Comparison of ENCODE assay signal across 15 cellular contexts in the genomic region with DNA sequence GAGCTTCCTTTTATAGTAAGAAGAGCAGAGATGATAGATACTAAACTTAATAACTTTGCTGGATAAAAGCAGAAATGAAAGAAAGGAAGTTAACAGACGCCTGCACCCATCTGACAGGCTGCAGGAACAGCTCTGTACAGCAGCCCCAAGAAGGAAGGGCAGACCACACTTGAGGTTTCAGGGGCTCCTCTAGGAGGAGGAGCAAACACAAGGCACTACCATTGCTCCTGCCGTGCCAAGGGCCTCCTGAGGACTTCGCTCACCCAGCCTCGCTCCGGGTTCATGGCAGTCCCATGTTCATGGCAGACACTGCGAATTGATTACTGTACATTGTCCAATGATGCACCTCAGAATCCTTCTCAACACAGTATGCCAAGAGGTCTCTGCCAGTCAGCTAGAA.
A peak's percentile ranks its signal among the peaks of the same experiment; 100 is the strongest.
DNase-seq lines count a peak whose midpoint lies in the region; ATAC-seq, FAIRE-seq and TF ChIP-seq lines count a peak whose summit lies in the region.
"Had no signal": no experiment of that assay in that cellular context is flagged by ENCODE, and none has a peak within 500 bp of the region (broad histone marks: within the 10 kb centered on the region; RNA-seq: fewer than 3 reads in every experiment).

No MANE protein-coding gene starts in this region.

- peak; percentile 44 for DNase-seq in GM12891 (ENCODE audit: insufficient read length, low spot score)
- DNase-seq in NOMO-1 treated with dmso at 0.1 percent for 144 hours (lab: John Stamatoyannopoulos, UW; ENCODE audit: unreplicated experiment) = peak; percentile 81
- no peak for DNase-seq in coronary artery (ENCODE audit: low spot score)
- no peak for DNase-seq in psoas muscle
- no peak for DNase-seq in NCI-H2227 treated with DMSO at 0.1 percent for 48 hours (lab: John Stamatoyannopoulos, UW)
- DNase-seq: activated CD4-positive, alpha-beta T cell treated with anti-CD3 and anti-CD28 coated beads for 36 hours; foreskin keratinocyte; GF-D8; H9; islet precursor cell; stimulated activated CD4-positive, alpha-beta T cell treated with anti-CD3 and anti-CD28 coated beads, Interleukin-4, amount 100 ng/mL, for 24 hours; stimulated activated naive CD4-positive, alpha-beta T cell had no signal

- no peaks in the 10 kb centered on the region for H3K36me3 ChIP-seq in psoas muscle (ENCODE audit: insufficient read depth in 1 of 2, low read depth in 1 of 2)

- whole genome bisulfite sequencing in psoas muscle, 3 donors = 65 to 73% (median 67%) methylated on average over 6 of the region's 6 CpGs

- no peaks in the 10 kb centered on the region for H3K27me3 ChIP-seq in psoas muscle (ENCODE audit: insufficient read depth in 3 of 3, low read length in 2 of 3)
- H3K27me3 ChIP-seq: foreskin keratinocyte had no signal

- H3K4me1 ChIP-seq in psoas muscle = peaks cover 48% of the 10 kb centered on the region
- H3K4me1 ChIP-seq: foreskin keratinocyte had no signal

- peak overlapping the region; percentile 51 for H3K4me3 ChIP-seq in coronary artery
- H3K4me3 ChIP-seq in psoas muscle = peak overlapping the region; percentile 51

- TF ChIP-seq CTCF in coronary artery (IDR thresholded peaks at IDR 0.05) (no peak), psoas muscle (IDR thresholded peaks at IDR 0.05) (no peak)

- ATAC-seq in psoas muscle (peak in 1 of 4 donors; percentile 17), GM21423 (IDR thresholded peaks at IDR 0.05; ENCODE audit: unreplicated experiment) (no peak), GM18907 (IDR thresholded peaks at IDR 0.05; ENCODE audit: unreplicated experiment) (no peak)
- ATAC-seq: activated CD4-positive, alpha-beta T cell treated with anti-CD3 and anti-CD28 coated beads for 36 hours; foreskin keratinocyte had no signal

- H3K9me3 ChIP-seq in psoas muscle = no peaks in the 10 kb centered on the region

- intact Hi-C loops in psoas muscle (cut with DNase I) = no loop called here

- no peak overlapping the region for H3K27ac ChIP-seq in coronary artery
- H3K27ac ChIP-seq in psoas muscle = peak overlapping the region; percentile 60
- H3K27ac ChIP-seq: foreskin keratinocyte had no signal

- no peak for FAIRE-seq in GM12891 (lab: Jason Lieb, UNC)
- FAIRE-seq: GM18507 had no signal

- TF ChIP-seq POLR2A in GM12891 (IDR thresholded peaks at IDR 0.05; ENCODE audit: low read depth, low read length) = no peak

TF ChIP-seq in GM12891, 5 proteins besides CTCF, POLR2A, EP300 and RAD21:
- no peak for TF ChIP-seq POU2F2 (IDR thresholded peaks at IDR 0.05; ENCODE audit: low read depth, low read length)
- no peak for TF ChIP-seq POLR2AphosphoS5 (IDR thresholded peaks at IDR 0.05; ENCODE audit: low read depth, low read length)
- no peak for TF ChIP-seq TAF1 (IDR thresholded peaks at IDR 0.05; ENCODE audit: low read depth, low read length)
- no peak for TF ChIP-seq PAX5 (IDR thresholded peaks at IDR 0.05; ENCODE audit: insufficient read depth, low read length, severe bottlenecking)
- TF ChIP-seq SPI1 (IDR thresholded peaks at IDR 0.05; ENCODE audit: low read depth, low read length) = 0 out of 2 replicates have a peak, but pooled peaks have one; percentile 5

Comparison
In these comparisons a context has a peak if more than half of its experiments do, and no peak if none do; other contexts are left out.
1. DNase-seq: peak in GM12891 (single experiment) and NOMO-1 treated with dmso at 0.1 percent for 144 hours (single experiment); none in coronary artery (single experiment), psoas muscle (0 of 2) and NCI-H2227 treated with DMSO at 0.1 percent for 48 hours (single experiment).